Comparison of ENCODE assay signal across 1 cellular context in genomic region chr5:157442989-157443619, GRCh38.
TF ChIP-seq lines count a peak whose summit lies in the region.

No MANE protein-coding gene starts in this region.

TF ChIP-seq in SK-N-SH treated with all-trans-retinoic acid at 6 μM for 48 hours, 23 proteins besides CTCF, POLR2A, EP300 and RAD21 (continued from another document):
- TF ChIP-seq TSHZ2 (CRISPR knock-in tag; IDR thresholded peaks at IDR 0.05) (peak; percentile 36; the same call in 1 of the 2 replicates), ZFP3 (CRISPR knock-in tag; IDR thresholded peaks at IDR 0.05) (0 out of 2 replicates have a peak, but pooled peaks have one; percentile 24), TCF4 (CRISPR knock-in tag; IDR thresholded peaks at IDR 0.05; ENCODE audit: borderline replicate concordance) (peak; percentile 53)
